ENCODE assay signal across 8 cellular contexts in genomic region chr16:8868272-8869211, GRCh38. TPM values are rescaled to one million over a fixed set of nuclear protein-coding genes. Genes with fewer than 3 reads are reported as not detected.
DNase-seq lines count a peak whose midpoint lies in the region; ATAC-seq and TF ChIP-seq lines count a peak whose summit lies in the region.

Gene CARHSP1 (minus strand): TSS chr16:8869006. CDS start chr16:8859328, 9,678 bp downstream.

- H3K27ac ChIP-seq in thymus (ENCODE audit: low read depth): peak within 1 kb of the TSS; percentile 89

- H3K27me3 Mint-ChIP-seq in activated naive CD4-positive, alpha-beta T cell treated with anti-CD3 and anti-CD28 coated beads, Interleukin-2, amount 50 U/mL, for 24 hours: no peaks in the 10 kb centered on the region
- no peaks in the 10 kb centered on the region for H3K27me3 Mint-ChIP-seq in osteocyte (ENCODE audit: unreplicated experiment)

- ATAC-seq in HG02571 (IDR thresholded peaks at IDR 0.05; ENCODE audit: unreplicated experiment): peak; percentile 55
- peak; percentile 78 for ATAC-seq in SK-N-SH treated with all-trans-retinoic acid at 6 μM for 48 hours

- peak within 1 kb of the TSS; percentile 79 for H3K27ac Mint-ChIP-seq in activated naive CD4-positive, alpha-beta T cell treated with anti-CD3 and anti-CD28 coated beads, Interleukin-2, amount 50 U/mL, for 24 hours
- peak within 1 kb of the TSS; percentile 89 for H3K27ac Mint-ChIP-seq in osteocyte (ENCODE audit: unreplicated experiment)

- peaks cover 12% of the 10 kb centered on the region for H3K36me3 ChIP-seq in thymus (ENCODE audit: control insufficient read depth, insufficient read depth)

- DNase-seq in NCI-H1048 (lab: John Stamatoyannopoulos, UW): peak; percentile 59
- DNase-seq in glomerular endothelial cell (ENCODE audit: extremely low read depth, low read depth, low spot score): no peak
- peak; percentile 94 for DNase-seq in osteocyte (ENCODE audit: extremely low spot score, unreplicated experiment)

- whole genome bisulfite sequencing in thymus: 1% methylated on average over 92 of the region's 92 CpGs

- H3K36me3 Mint-ChIP-seq in activated naive CD4-positive, alpha-beta T cell treated with anti-CD3 and anti-CD28 coated beads, Interleukin-2, amount 50 U/mL, for 24 hours: no peaks in the 10 kb centered on the region
- H3K36me3 Mint-ChIP-seq in osteocyte (ENCODE audit: unreplicated experiment): no peaks in the 10 kb centered on the region

- H3K4me1 ChIP-seq in thymus (ENCODE audit: control insufficient read depth, insufficient read depth, low read length): peaks cover 24% of the 10 kb centered on the region

- no peak for TF ChIP-seq CTCF in osteocyte (IDR thresholded peaks at IDR 0.05)

- H3K4me3 Mint-ChIP-seq in activated naive CD4-positive, alpha-beta T cell treated with anti-CD3 and anti-CD28 coated beads, Interleukin-2, amount 50 U/mL, for 24 hours: peak within 1 kb of the TSS; percentile 88
- peak within 1 kb of the TSS; percentile 96 for H3K4me3 Mint-ChIP-seq in osteocyte (ENCODE audit: unreplicated experiment)

- H3K4me1 Mint-ChIP-seq in activated naive CD4-positive, alpha-beta T cell treated with anti-CD3 and anti-CD28 coated beads, Interleukin-2, amount 50 U/mL, for 24 hours: peaks cover 46% of the 10 kb centered on the region
- H3K4me1 Mint-ChIP-seq in osteocyte (ENCODE audit: unreplicated experiment): peaks cover 53% of the 10 kb centered on the region

- no peaks in the 10 kb centered on the region for H3K27me3 ChIP-seq in thymus (ENCODE audit: control insufficient read depth, insufficient read depth)

- H3K9me3 ChIP-seq in thymus (ENCODE audit: control insufficient read depth): no peaks in the 10 kb centered on the region

- peak within 1 kb of the TSS; percentile 87 for H3K4me3 ChIP-seq in GM08714 (ENCODE audit: low read length)
- peak within 1 kb of the TSS; percentile 81 for H3K4me3 ChIP-seq in thymus (ENCODE audit: low read length)

- H3K9me3 Mint-ChIP-seq in activated naive CD4-positive, alpha-beta T cell treated with anti-CD3 and anti-CD28 coated beads, Interleukin-2, amount 50 U/mL, for 24 hours: no peaks in the 10 kb centered on the region
- no peaks in the 10 kb centered on the region for H3K9me3 Mint-ChIP-seq in osteocyte (ENCODE audit: unreplicated experiment)

TF ChIP-seq in SK-N-SH treated with all-trans-retinoic acid at 6 μM for 48 hours, 23 proteins besides CTCF, POLR2A, EP300 and RAD21:
- TF ChIP-seq OSR1 (CRISPR knock-in tag; IDR thresholded peaks at IDR 0.05): no peak
- peak; percentile 55; the same call in 1 of the 2 replicates for TF ChIP-seq PATZ1 (CRISPR knock-in tag; IDR thresholded peaks at IDR 0.05; ENCODE audit: borderline replicate concordance)
- TF ChIP-seq ESRRG (CRISPR knock-in tag; IDR thresholded peaks at IDR 0.05): no peak
- no peak for TF ChIP-seq ZC3H10 (CRISPR knock-in tag; IDR thresholded peaks at IDR 0.05)
- TF ChIP-seq TSHZ2 (CRISPR knock-in tag; IDR thresholded peaks at IDR 0.05): no peak
- TF ChIP-seq, protein P1, sequence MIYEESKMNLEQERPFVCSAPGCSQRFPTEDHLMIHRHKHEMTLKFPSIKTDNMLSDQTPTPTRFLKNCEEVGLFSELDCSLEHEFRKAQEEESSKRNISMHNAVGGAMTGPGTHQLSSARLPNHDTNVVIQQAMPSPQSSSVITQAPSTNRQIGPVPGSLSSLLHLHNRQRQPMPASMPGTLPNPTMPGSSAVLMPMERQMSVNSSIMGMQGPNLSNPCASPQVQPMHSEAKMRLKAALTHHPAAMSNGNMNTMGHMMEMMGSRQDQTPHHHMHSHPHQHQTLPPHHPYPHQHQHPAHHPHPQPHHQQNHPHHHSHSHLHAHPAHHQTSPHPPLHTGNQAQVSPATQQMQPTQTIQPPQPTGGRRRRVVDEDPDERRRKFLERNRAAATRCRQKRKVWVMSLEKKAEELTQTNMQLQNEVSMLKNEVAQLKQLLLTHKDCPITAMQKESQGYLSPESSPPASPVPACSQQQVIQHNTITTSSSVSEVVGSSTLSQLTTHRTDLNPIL (CRISPR knock-in tag; IDR thresholded peaks at IDR 0.05; ENCODE audit: low read depth): no peak
- no peak for TF ChIP-seq ISL1 (CRISPR knock-in tag; IDR thresholded peaks at IDR 0.05)
- TF ChIP-seq SNAI2 (CRISPR knock-in tag; IDR thresholded peaks at IDR 0.05): no peak
- TF ChIP-seq TCF4 (CRISPR knock-in tag; IDR thresholded peaks at IDR 0.05; ENCODE audit: borderline replicate concordance): peak; percentile 18; the same call in 1 of the 2 replicates
TF ChIP-seq in SK-N-SH treated with all-trans-retinoic acid at 6 μM for 48 hours: peak in this region for 2.

RNA-seq across cellular contexts. Expression of gene CARHSP1, which starts in this region (rescaled TPM):
- 71.4 and 77.0 TPM in 2 replicates for total RNA-seq in glomerular endothelial cell
- total RNA-seq in osteocyte: 69.6 and 70.2 TPM in 2 replicates
- 100 TPM for polyA plus RNA-seq in thymus
